In the genomic region with DNA sequence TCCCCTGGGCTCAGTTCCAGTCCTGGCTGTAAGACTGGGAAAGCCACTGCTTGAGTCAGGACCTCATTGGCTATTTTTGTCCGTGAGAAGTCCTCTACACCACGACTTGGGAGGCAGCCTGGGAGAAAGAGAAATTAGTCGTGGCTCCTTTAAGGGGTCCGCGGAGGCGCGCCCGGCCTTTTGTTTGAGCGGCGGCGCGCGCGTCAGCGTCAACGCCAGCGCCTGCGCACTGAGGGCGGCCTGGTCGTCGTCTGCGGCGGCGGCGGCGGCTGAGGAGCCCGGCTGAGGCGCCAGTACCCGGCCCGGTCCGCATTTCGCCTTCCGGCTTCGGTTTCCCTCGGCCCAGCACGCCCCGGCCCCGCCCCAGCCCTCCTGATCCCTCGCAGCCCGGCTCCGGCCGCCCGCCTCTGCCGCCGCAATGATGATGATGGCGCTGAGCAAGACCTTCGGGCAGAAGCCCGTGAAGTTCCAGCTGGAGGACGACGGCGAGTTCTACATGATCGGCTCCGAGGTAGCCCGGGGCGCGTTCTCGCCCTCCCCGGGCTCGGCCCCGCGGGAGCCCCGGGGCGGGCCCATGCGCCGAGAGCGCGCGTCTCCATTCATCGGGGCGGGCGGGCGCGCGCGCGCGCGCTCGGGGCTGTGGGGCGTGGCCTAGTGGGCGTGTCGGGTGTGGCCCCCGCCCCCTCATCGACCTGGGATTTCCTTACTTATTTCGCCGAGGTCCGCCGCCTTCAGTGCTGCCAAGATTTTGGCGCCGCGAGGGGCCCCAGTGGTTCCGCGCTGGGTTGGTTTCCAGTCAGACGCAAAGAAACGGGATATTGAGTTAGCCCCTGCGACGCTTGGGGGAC, we compare ENCODE assay signal across 8 cellular contexts. TPM values are rescaled to one million over a fixed set of nuclear protein-coding genes. Genes with fewer than 3 reads are reported as not detected.
DNase-seq lines count a peak whose midpoint lies in the region; ATAC-seq, FAIRE-seq and TF ChIP-seq lines count a peak whose summit lies in the region.

Gene SMARCB1, plus strand, starts transcription at position 215 of the 848 bp plus-strand sequence. Its CDS starts 204 bp downstream, at position 419.

- H3K27ac ChIP-seq in fibroblast of lung (ENCODE audit: insufficient read depth, low read length): peak within 1 kb of the TSS; percentile 95

- H3K27ac Mint-ChIP-seq in activated T-helper 1 cell treated with anti-CD3 and anti-CD28 coated beads, Interleukin-12 subunit alpha, Interleukin-12 subunit beta, Interleukin-2, Interleukin-4 antibody, amounts not matched to agents 30 ng/mL and 10 ng/mL and 1 ng/mL, durations not matched to agents 14 hours and 24 hours and 36 hours: peak within 1 kb of the TSS; percentile 92
- H3K27ac Mint-ChIP-seq in naive thymus-derived CD8-positive, alpha-beta T cell: peak within 1 kb of the TSS; percentile 76 to 98 (median 96)
- H3K27ac Mint-ChIP-seq in stimulated activated memory B cell treated with anti-CD40 and anti-IgM and Interleukin-4, amounts not matched to agents 10 μg/mL and 1 μg/mL and 100 μg/mL, for 72 hours: peak within 1 kb of the TSS; percentile 86

- no peaks in the 10 kb centered on the region for H3K9me3 Mint-ChIP-seq in activated T-helper 1 cell treated with anti-CD3 and anti-CD28 coated beads, Interleukin-12 subunit alpha, Interleukin-12 subunit beta, Interleukin-2, Interleukin-4 antibody, amounts not matched to agents 30 ng/mL and 10 ng/mL and 1 ng/mL, durations not matched to agents 14 hours and 24 hours and 36 hours
- H3K9me3 Mint-ChIP-seq in naive thymus-derived CD8-positive, alpha-beta T cell: no peaks in the 10 kb centered on the region
- H3K9me3 Mint-ChIP-seq in stimulated activated memory B cell treated with anti-CD40 and anti-IgM and Interleukin-4, amounts not matched to agents 10 μg/mL and 1 μg/mL and 100 μg/mL, for 72 hours: no peaks in the 10 kb centered on the region

- H3K4me3 Mint-ChIP-seq in activated T-helper 1 cell treated with anti-CD3 and anti-CD28 coated beads, Interleukin-12 subunit alpha, Interleukin-12 subunit beta, Interleukin-2, Interleukin-4 antibody, amounts not matched to agents 30 ng/mL and 10 ng/mL and 1 ng/mL, durations not matched to agents 14 hours and 24 hours and 36 hours: peak within 1 kb of the TSS; percentile 92
- peak within 1 kb of the TSS; percentile 85 to 94 (median 90) for H3K4me3 Mint-ChIP-seq in naive thymus-derived CD8-positive, alpha-beta T cell
- peak within 1 kb of the TSS; percentile 87 for H3K4me3 Mint-ChIP-seq in stimulated activated memory B cell treated with anti-CD40 and anti-IgM and Interleukin-4, amounts not matched to agents 10 μg/mL and 1 μg/mL and 100 μg/mL, for 72 hours

- H3K4me1 ChIP-seq in fibroblast of lung (ENCODE audit: control insufficient read depth, extremely low read depth, insufficient read depth, low read length): peaks cover 13% of the 10 kb centered on the region

- no peaks in the 10 kb centered on the region for H3K9me3 ChIP-seq in fibroblast of lung (ENCODE audit: control insufficient read depth, insufficient read depth, low read depth, low read length)

- H4K20me1 ChIP-seq in fibroblast of lung (ENCODE audit: control insufficient read depth, extremely low read depth, insufficient read depth, low read length): no peaks in the 10 kb centered on the region

- ATAC-seq in GM21526 (IDR thresholded peaks at IDR 0.05; ENCODE audit: low FRiP score, unreplicated experiment): peak; percentile 56
- ATAC-seq in naive thymus-derived CD8-positive, alpha-beta T cell: peak; percentile 75 to 77
- peak; percentile 91 for ATAC-seq in stimulated activated memory B cell treated with anti-CD40 and anti-IgM and Interleukin-4, amounts not matched to agents 10 μg/mL and 1 μg/mL and 100 μg/mL, for 72 hours

- H3K4me2 ChIP-seq in fibroblast of lung (ENCODE audit: extremely low read depth, insufficient read depth, low read length): peak within 1 kb of the TSS; percentile 95

- peaks cover 34% of the 10 kb centered on the region for H3K4me1 Mint-ChIP-seq in activated T-helper 1 cell treated with anti-CD3 and anti-CD28 coated beads, Interleukin-12 subunit alpha, Interleukin-12 subunit beta, Interleukin-2, Interleukin-4 antibody, amounts not matched to agents 30 ng/mL and 10 ng/mL and 1 ng/mL, durations not matched to agents 14 hours and 24 hours and 36 hours (ENCODE audit: low read depth)
- H3K4me1 Mint-ChIP-seq in naive thymus-derived CD8-positive, alpha-beta T cell: peaks cover 21 to 59% (median 45%) of the 10 kb centered on the region in 4 donors
- peaks cover 28% of the 10 kb centered on the region for H3K4me1 Mint-ChIP-seq in stimulated activated memory B cell treated with anti-CD40 and anti-IgM and Interleukin-4, amounts not matched to agents 10 μg/mL and 1 μg/mL and 100 μg/mL, for 72 hours

- intact Hi-C loops in activated T-helper 1 cell treated with anti-CD3 and anti-CD28 coated beads, Interleukin-12 subunit alpha, Interleukin-12 subunit beta, Interleukin-2, Interleukin-4 antibody, amounts not matched to agents 30 ng/mL and 10 ng/mL and 1 ng/mL, durations not matched to agents 14 hours and 24 hours and 36 hours (cut with micrococcal nuclease): loop anchor here (1.0 to 5.0 kb wide), 8 partner anchors 15 to 126 kb away; partner anchors contain the start of genes CHCHD10, DERL3, MIF and MMP11

- no peaks in the 10 kb centered on the region for H3K27me3 ChIP-seq in fibroblast of lung (ENCODE audit: control insufficient read depth, insufficient read depth, low read length)

- no peak for FAIRE-seq in D721Med (lab: Jason Lieb, UNC)

- peak within 1 kb of the TSS; percentile 2 for H2AFZ ChIP-seq in fibroblast of lung (ENCODE audit: low read length)

- H3K79me2 ChIP-seq in fibroblast of lung (ENCODE audit: control insufficient read depth, insufficient read depth, low read length): peaks cover 43% of the 10 kb centered on the region

- H3K27me3 Mint-ChIP-seq in activated T-helper 1 cell treated with anti-CD3 and anti-CD28 coated beads, Interleukin-12 subunit alpha, Interleukin-12 subunit beta, Interleukin-2, Interleukin-4 antibody, amounts not matched to agents 30 ng/mL and 10 ng/mL and 1 ng/mL, durations not matched to agents 14 hours and 24 hours and 36 hours (ENCODE audit: insufficient read depth): peaks cover 2% of the 10 kb centered on the region
- H3K27me3 Mint-ChIP-seq in naive thymus-derived CD8-positive, alpha-beta T cell: no peaks in the 10 kb centered on the region
- no peaks in the 10 kb centered on the region for H3K27me3 Mint-ChIP-seq in stimulated activated memory B cell treated with anti-CD40 and anti-IgM and Interleukin-4, amounts not matched to agents 10 μg/mL and 1 μg/mL and 100 μg/mL, for 72 hours

- POLR2A ChIA-PET in naive thymus-derived CD8-positive, alpha-beta T cell (lab: Charles Lee): interaction anchor here (2.6 to 6.4 kb wide), 4 partner anchors 14 to 91 kb away, joined by 11 to 65 read pairs (median 24); partner anchors contain the start of genes C22orf15, CHCHD10, MMP11 and ZNF70

- H3K36me3 Mint-ChIP-seq in activated T-helper 1 cell treated with anti-CD3 and anti-CD28 coated beads, Interleukin-12 subunit alpha, Interleukin-12 subunit beta, Interleukin-2, Interleukin-4 antibody, amounts not matched to agents 30 ng/mL and 10 ng/mL and 1 ng/mL, durations not matched to agents 14 hours and 24 hours and 36 hours (ENCODE audit: low read depth): peaks cover 9% of the 10 kb centered on the region
- H3K36me3 Mint-ChIP-seq in naive thymus-derived CD8-positive, alpha-beta T cell: peaks cover 0 to 16% (median 3%) of the 10 kb centered on the region in 3 donors
- H3K36me3 Mint-ChIP-seq in stimulated activated memory B cell treated with anti-CD40 and anti-IgM and Interleukin-4, amounts not matched to agents 10 μg/mL and 1 μg/mL and 100 μg/mL, for 72 hours: peaks cover 10% of the 10 kb centered on the region

- H3K4me3 ChIP-seq in Jurkat, Clone E6-1 (ENCODE audit: low read length): peak within 1 kb of the TSS; percentile 72
- H3K4me3 ChIP-seq in fibroblast of lung (replicated peaks in 1 of 4; ENCODE audit: control extremely low read depth in 1 of 4, insufficient read depth in 1 of 4, low read depth in 3 of 4, low read length in 4 of 4): peak within 1 kb of the TSS; percentile 71 to 94 (median 86)

- H3K36me3 ChIP-seq in fibroblast of lung (ENCODE audit: control insufficient read depth, insufficient read depth, low read length): peaks cover 1% of the 10 kb centered on the region

- TF ChIP-seq CTCF in D721Med (IDR thresholded peaks at IDR 0.05; ENCODE audit: insufficient read depth, missing control alignments): no peak
- no peak for TF ChIP-seq CTCF in fibroblast of lung (conservative IDR thresholded peaks at IDR 0.05 in 1 of 2, IDR thresholded peaks at IDR 0.05 in 1 of 2; ENCODE audit: low read depth in 1 of 2, low read length in 2 of 2)

- DNase-seq in D721Med (ENCODE audit: insufficient read length, low spot score): peak; percentile 95
- peak; percentile 82 for DNase-seq in Jurkat, Clone E6-1 (ENCODE audit: low read depth, low spot score)
- DNase-seq in RKO (ENCODE audit: low spot score): peak; percentile 90
- peak; percentile 84 for DNase-seq in activated T-helper 1 cell treated with anti-CD3 and anti-CD28 coated beads, Interleukin-12 subunit alpha, Interleukin-12 subunit beta, Interleukin-2, Interleukin-4 antibody, amounts not matched to agents 30 ng/mL and 10 ng/mL and 1 ng/mL, durations not matched to agents 14 hours and 24 hours and 36 hours (ENCODE audit: low spot score)
- peak; percentile 92 to 94 for DNase-seq in fibroblast of lung (ENCODE audit: low read depth in 2 of 2)
- peak; percentile 75 to 93 (median 88) for DNase-seq in naive thymus-derived CD8-positive, alpha-beta T cell

- peak within 1 kb of the TSS; percentile 99 for H3K9ac ChIP-seq in fibroblast of lung (ENCODE audit: insufficient read depth, low read length)

RNA-seq across cellular contexts. Expression of gene SMARCB1, which starts in this region (rescaled TPM):
- polyA plus RNA-seq in Jurkat, Clone E6-1 (2012; ENCODE audit: insufficient read depth, insufficient read length): 279 TPM
- 92.4 and 99.8 TPM in 2 replicates for total RNA-seq in activated T-helper 1 cell treated with anti-CD3 and anti-CD28 coated beads, Interleukin-12 subunit alpha, Interleukin-12 subunit beta, Interleukin-2, Interleukin-4 antibody, amounts not matched to agents 30 ng/mL and 10 ng/mL and 1 ng/mL, durations not matched to agents 14 hours and 24 hours and 36 hours
- total RNA-seq in fibroblast of lung: 19.0 and 20.5 TPM in 2 replicates
- polyA plus RNA-seq in fibroblast of lung: 86.4 and 126 TPM in 2 replicates
- polyA plus RNA-seq in fibroblast of lung (2012): 96.7 and 134 TPM in 2 replicates
- polyA minus RNA-seq in fibroblast of lung (ENCODE audit: low replicate concordance): 81.8 and 112 TPM in 2 replicates
- 10 to 100 TPM; 52.9 to 55.5 TPM for total RNA-seq in naive thymus-derived CD8-positive, alpha-beta T cell
- polyA plus RNA-seq in naive thymus-derived CD8-positive, alpha-beta T cell: 10 to 100 TPM; 33.3 to 45.0 (median 35.0) TPM

Comparison
In these comparisons a context has a peak if more than half of its experiments do, and no peak if none do; other contexts are left out.
1. Peak in every context shown above with its lines: DNase-seq, ATAC-seq, H3K4me3 ChIP-seq and H3K27ac ChIP-seq.